In the genomic region with DNA sequence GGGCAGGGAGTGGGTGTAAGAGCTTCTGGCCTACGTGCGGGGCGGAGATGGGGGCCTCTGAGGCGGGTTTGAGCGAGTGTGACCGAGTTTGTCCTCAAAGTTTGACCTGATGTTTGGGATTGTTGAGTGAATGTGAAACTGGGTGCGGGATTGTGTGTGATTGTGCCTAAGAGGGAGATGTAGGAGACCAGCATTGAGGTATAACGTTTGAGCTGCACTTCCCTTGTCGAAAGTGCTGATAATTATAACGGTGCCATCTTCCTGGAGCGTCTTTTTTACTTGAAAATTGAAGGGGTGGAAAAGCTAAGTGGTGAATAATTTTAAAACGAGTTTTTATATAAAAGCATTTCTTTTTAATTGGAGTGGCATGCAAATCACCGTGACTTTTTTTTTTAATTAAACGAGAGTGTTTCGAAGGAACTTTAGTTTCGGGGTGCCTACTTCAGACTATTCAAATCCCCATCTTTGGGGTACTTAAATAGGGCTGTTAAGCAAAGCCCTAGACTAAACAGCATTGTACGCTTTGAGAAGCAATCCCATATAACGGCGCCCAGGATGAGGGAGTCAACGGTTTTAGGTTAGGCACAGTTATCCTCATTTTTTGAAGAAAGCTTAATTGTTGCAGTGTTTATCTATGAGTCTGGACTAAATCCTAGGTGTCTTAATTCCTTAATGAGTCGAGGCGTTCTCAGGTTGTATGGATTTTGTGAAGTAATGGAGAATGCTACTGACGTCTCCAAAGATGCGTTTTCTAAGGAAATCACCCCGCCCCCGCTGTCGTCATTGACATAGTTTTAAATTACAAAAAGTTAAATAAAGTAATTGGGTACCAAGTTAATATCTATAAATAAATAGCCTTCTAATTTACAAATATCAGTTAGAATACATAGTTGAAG, we compare ENCODE assay signal across 8 cellular contexts. TPM values are rescaled to one million over a fixed set of nuclear protein-coding genes. Genes with fewer than 3 reads are reported as not detected.
DNase-seq lines count a peak whose midpoint lies in the region; ATAC-seq, FAIRE-seq and TF ChIP-seq lines count a peak whose summit lies in the region.

No MANE protein-coding gene starts in this region.

- no peak for TF ChIP-seq EP300 in H1 (IDR thresholded peaks at IDR 0.05; ENCODE audit: borderline replicate concordance in 1 of 2, low read depth in 2 of 2, low read length in 2 of 2)

- no peak overlapping the region for H4K91ac ChIP-seq in H9 (ENCODE audit: insufficient read length, low read depth, low read length)
- peak overlapping the region; percentile 77 for H4K91ac ChIP-seq in H1 (replicated peaks; ENCODE audit: insufficient read length, low read length)

- TF ChIP-seq CTCF in H9 (conservative IDR thresholded peaks at IDR 0.05) = no peak
- TF ChIP-seq CTCF in H1 (IDR thresholded peaks at IDR 0.05; ENCODE audit: control extremely low read depth in 1 of 3, insufficient read depth in 1 of 3, low read depth in 1 of 3, low read length in 3 of 3) = no peak

- H3K9me3 Mint-ChIP-seq in CD8-positive, alpha-beta memory T cell = no peaks in the 10 kb centered on the region
- H3K9me3 Mint-ChIP-seq in H9 = no peaks in the 10 kb centered on the region
- H3K9me3 Mint-ChIP-seq in naive thymus-derived CD4-positive, alpha-beta T cell = peaks cover 0 to 12% (median 0%) of the 10 kb centered on the region in 11 donors

- no peaks in the 10 kb centered on the region for H4K20me1 ChIP-seq in H9 (ENCODE audit: control insufficient read depth, insufficient read depth, insufficient read length)
- H4K20me1 ChIP-seq in H1 (replicated peaks in 1 of 2; ENCODE audit: control insufficient read depth in 1 of 2, insufficient read depth in 2 of 2, low read length in 2 of 2) = peaks cover 0 to 2% of the 10 kb centered on the region in 2 experiments

- H4K8ac ChIP-seq in H9 (replicated peaks; ENCODE audit: insufficient read length, low read depth, low read length) = peak overlapping the region; percentile 100
- H4K8ac ChIP-seq in H1 (ENCODE audit: extremely low read depth, insufficient read depth, low read length) = peak overlapping the region; percentile 100; the same call in 1 of the 2 replicates

- H3K79me1 ChIP-seq in H9 (ENCODE audit: insufficient read depth, low read depth, low read length, poor library complexity, severe bottlenecking) (no peaks in the 10 kb centered on the region), H1 (ENCODE audit: low read depth, low read length) (peaks cover 8% of the 10 kb centered on the region)

- CTCF ChIA-PET in CD8-positive, alpha-beta memory T cell (lab: Charles Lee) = interaction anchor here (0.8 to 1.8 kb wide), 2 partner anchors 87 to 312 kb away, joined by 3 to 6 read pairs; a partner anchor contains a TSS
- CTCF ChIA-PET in H1 (lab: Charles Lee; ENCODE audit: partially characterized antibody) = interaction anchor here (0.7 to 2.0 kb wide), 3 partner anchors 18 to 334 kb away, joined by 3 to 8 read pairs (median 4); no protein-coding TSS in a partner anchor
- CTCF ChIA-PET in naive thymus-derived CD4-positive, alpha-beta T cell (lab: Charles Lee) = interaction anchor here (0.6 to 1.2 kb wide), 3 partner anchors 9 to 998 kb away, joined by 4 to 6 read pairs (median 6); no protein-coding TSS in a partner anchor

- H3K9me3 ChIP-seq in CD8-positive, alpha-beta memory T cell (ENCODE audit: low read length) = no peaks in the 10 kb centered on the region
- no peaks in the 10 kb centered on the region for H3K9me3 ChIP-seq in H9 (ENCODE audit: control insufficient read depth, low read depth, low read length)
- H3K9me3 ChIP-seq in H1 (ENCODE audit: insufficient read depth in 2 of 2, low read depth in 1 of 2, low read length in 1 of 2) = no peaks in the 10 kb centered on the region
- H3K9me3 ChIP-seq in naive thymus-derived CD4-positive, alpha-beta T cell (ENCODE audit: control insufficient read depth in 2 of 3, low read length in 3 of 3) = no peaks in the 10 kb centered on the region

- no peaks in the 10 kb centered on the region for H3K27me3 Mint-ChIP-seq in CD8-positive, alpha-beta memory T cell
- no peaks in the 10 kb centered on the region for H3K27me3 Mint-ChIP-seq in H9 (ENCODE audit: low read depth)
- no peaks in the 10 kb centered on the region for H3K27me3 Mint-ChIP-seq in naive thymus-derived CD4-positive, alpha-beta T cell

- no peak for TF ChIP-seq RAD21 in H1 (IDR thresholded peaks at IDR 0.05 in 1 of 2, conservative IDR thresholded peaks at IDR 0.05 in 1 of 2; ENCODE audit: low read depth in 2 of 2, low read length in 2 of 2)

- H4K5ac ChIP-seq in H9 (ENCODE audit: insufficient read length, low read depth, low read length) = peak overlapping the region; percentile 100
- peak overlapping the region; percentile 81 for H4K5ac ChIP-seq in H1 (ENCODE audit: insufficient read length, low read depth, low read length)

- H3K36me3 ChIP-seq in CD8-positive, alpha-beta memory T cell (ENCODE audit: insufficient read depth, low read length) = no peaks in the 10 kb centered on the region
- peaks cover 0 to 19% (median 1%) of the 10 kb centered on the region in 4 experiments; a peak in 3 of 8 replicates for H3K36me3 ChIP-seq in H1 (ENCODE audit: control insufficient read depth in 2 of 4, insufficient read depth in 4 of 4, low read length in 3 of 4)
- H3K36me3 ChIP-seq in naive thymus-derived CD4-positive, alpha-beta T cell (ENCODE audit: control insufficient read depth in 2 of 3, insufficient read depth in 3 of 3, low read length in 3 of 3) = peaks cover 0 to 15% (median 5%) of the 10 kb centered on the region in 3 experiments

- H2AFZ ChIP-seq in H9 (ENCODE audit: low read length) = no peak overlapping the region
- peak overlapping the region; percentile 10; the same call in 1 of the 2 replicates for H2AFZ ChIP-seq in H1 (ENCODE audit: low read length)

- peak overlapping the region; percentile 96 for H3K4me3 ChIP-seq in CD8-positive, alpha-beta memory T cell (ENCODE audit: low read length)
- H3K4me3 ChIP-seq in H1 (ENCODE audit: extremely low read depth in 1 of 4, insufficient read depth in 2 of 4, low read depth in 3 of 4, low read length in 4 of 4) = peak overlapping the region; percentile 85 to 92 (median 90)
- peak overlapping the region; percentile 97 for H3K4me3 ChIP-seq in naive thymus-derived CD4-positive, alpha-beta T cell (ENCODE audit: low read length)

- TF ChIP-seq POLR2A in H1 (IDR thresholded peaks at IDR 0.05; ENCODE audit: control extremely low read depth in 1 of 2, low read depth in 2 of 2, low read length in 2 of 2) (peak; percentile 4 to 66; a peak in 2 of 3 replicates), H54 (IDR thresholded peaks at IDR 0.05; ENCODE audit: low read depth, low read length) (no peak)

- DNase-seq in CD8-positive, alpha-beta memory T cell = no peak
- no peak for DNase-seq in H9
- DNase-seq in RKO (ENCODE audit: low spot score) = peak; percentile 43
- DNase-seq in H1 (ENCODE audit: low read depth in 1 of 2, low spot score in 2 of 2) = no peak
- no peak for DNase-seq in naive thymus-derived CD4-positive, alpha-beta T cell
- no peak for DNase-seq in H54 (ENCODE audit: insufficient read length, low spot score)
- DNase-seq in activated effector memory CD4-positive, alpha-beta T cell treated with Interleukin-2 at 50 U/mL for 16 hours = no peak

- peaks cover 22% of the 10 kb centered on the region for H3K4me1 ChIP-seq in CD8-positive, alpha-beta memory T cell (ENCODE audit: insufficient read depth, low read length)
- H3K4me1 ChIP-seq in H9 (ENCODE audit: insufficient read depth, low read length) (no peaks in the 10 kb centered on the region), H1 (replicated peaks in 1 of 4; ENCODE audit: control insufficient read depth in 3 of 4, insufficient read depth in 4 of 4, low read length in 3 of 4) (peaks cover 0 to 6% (median 2%) of the 10 kb centered on the region in 4 experiments; a peak in 5 of 7 replicates)
- peaks cover 14 to 23% of the 10 kb centered on the region in 2 donors for H3K4me1 ChIP-seq in naive thymus-derived CD4-positive, alpha-beta T cell (ENCODE audit: control insufficient read depth in 2 of 2, insufficient read depth in 2 of 2, low read length in 2 of 2)

- no peak overlapping the region for H2BK15ac ChIP-seq in H9 (ENCODE audit: low read depth, low read length)
- H2BK15ac ChIP-seq in H1 (ENCODE audit: low read length) = no peak overlapping the region

- H3K27ac Mint-ChIP-seq in CD8-positive, alpha-beta memory T cell = peak overlapping the region in 1 of 8 donors; percentile 86
- peak overlapping the region in 2 of 3 experiments; percentile 84 to 96; a peak in 5 of 7 replicates for H3K27ac Mint-ChIP-seq in H9
- H3K27ac Mint-ChIP-seq in naive thymus-derived CD4-positive, alpha-beta T cell = peak overlapping the region in 2 of 9 donors; percentile 38 to 41

- H3K4me1 Mint-ChIP-seq in CD8-positive, alpha-beta memory T cell = peaks cover 26 to 40% (median 34%) of the 10 kb centered on the region in 3 donors
- peaks cover 17 to 24% of the 10 kb centered on the region in 2 experiments for H3K4me1 Mint-ChIP-seq in H9
- H3K4me1 Mint-ChIP-seq in naive thymus-derived CD4-positive, alpha-beta T cell = peaks cover 15 to 32% (median 30%) of the 10 kb centered on the region in 7 donors

- H2AK5ac ChIP-seq in H9 (ENCODE audit: insufficient read length, low read length) (peak overlapping the region; percentile 28), H1 (ENCODE audit: low read depth, low read length) (peak overlapping the region; percentile 95; the same call in 1 of the 2 replicates)

- H2BK120ac ChIP-seq in H9 (ENCODE audit: low read depth, low read length, poor library complexity, severe bottlenecking) = peak overlapping the region; percentile 40
- peak overlapping the region; percentile 5 for H2BK120ac ChIP-seq in H1 (replicated peaks; ENCODE audit: low read depth, low read length)

- peak overlapping the region; percentile 88 for H3T11ph ChIP-seq in H9 (ENCODE audit: low read length)

- POLR2A ChIA-PET in CD8-positive, alpha-beta memory T cell (lab: Charles Lee) = interaction anchor here (0.5 to 2.3 kb wide), 7 partner anchors 76 to 982 kb away, joined by 4 to 21 read pairs (median 8); a partner anchor contains a TSS
- POLR2A ChIA-PET in H1 (lab: Charles Lee; ENCODE audit: partially characterized antibody) = interaction anchor here (0.7 to 4.6 kb wide), 23 partner anchors 9 to 358 kb away, joined by 3 to 23 read pairs (median 8); a partner anchor contains a TSS
- POLR2A ChIA-PET in naive thymus-derived CD4-positive, alpha-beta T cell (lab: Charles Lee) = interaction anchor here (0.5 to 1.9 kb wide), 22 partner anchors 9 to 1887 kb away, joined by 3 to 13 read pairs (median 5); a partner anchor contains a TSS

- peak overlapping the region; percentile 97 for H2BK5ac ChIP-seq in H9 (ENCODE audit: insufficient read length, low read length)
- peak overlapping the region; percentile 96 for H2BK5ac ChIP-seq in H1 (ENCODE audit: low read depth, low read length)

- H3K23ac ChIP-seq in H9 (ENCODE audit: insufficient read length, low read depth, low read length) (peak overlapping the region; percentile 99), H1 (ENCODE audit: insufficient read length) (no peak overlapping the region)

- ATAC-seq in naive thymus-derived CD4-positive, alpha-beta T cell = no peak
- no peak for ATAC-seq in HG02571 (IDR thresholded peaks at IDR 0.05; ENCODE audit: unreplicated experiment)

- H3K14ac ChIP-seq in H9 (ENCODE audit: insufficient read depth, low read length) (peak overlapping the region; percentile 100), H1 (ENCODE audit: insufficient read length) (no peak overlapping the region)

- intact Hi-C loops in naive thymus-derived CD4-positive, alpha-beta T cell (cut with micrococcal nuclease) = loop anchor here (1.0 to 10.0 kb wide), 10 partner anchors 274 to 1439 kb away; a partner anchor contains a TSS

- peak overlapping the region; percentile 99 for H3K18ac ChIP-seq in H9 (ENCODE audit: insufficient read length, low read depth, low read length)
- H3K18ac ChIP-seq in H1 (ENCODE audit: extremely low read depth, low read length) = peak overlapping the region; percentile 79

- H3K4me3 Mint-ChIP-seq in CD8-positive, alpha-beta memory T cell = no peak overlapping the region
- H3K4me3 Mint-ChIP-seq in H9 = no peak overlapping the region
- no peak overlapping the region for H3K4me3 Mint-ChIP-seq in naive thymus-derived CD4-positive, alpha-beta T cell

- H3K9ac ChIP-seq in H9 (ENCODE audit: extremely low read depth, insufficient read length, low read length) (peak overlapping the region; percentile 100), H1 (replicated peaks in 1 of 4; ENCODE audit: extremely low read depth in 1 of 4, low read depth in 3 of 4, low read length in 3 of 4) (peak overlapping the region; percentile 97 to 100 (median 99))

- peak overlapping the region; percentile 76 for H3K4me2 ChIP-seq in H9 (ENCODE audit: insufficient read depth, insufficient read length, low read length)
- peak overlapping the region; percentile 99 to 100 for H3K4me2 ChIP-seq in H1 (ENCODE audit: insufficient read depth in 1 of 2, low read depth in 2 of 2, low read length in 2 of 2)

- no peak overlapping the region for H2BK12ac ChIP-seq in H9 (ENCODE audit: insufficient read length, low read depth, low read length)
- peak overlapping the region; percentile 51; the same call in 1 of the 2 replicates for H2BK12ac ChIP-seq in H1 (ENCODE audit: low read depth, low read length)

- H3K27me3 ChIP-seq in CD8-positive, alpha-beta memory T cell (ENCODE audit: insufficient read depth, low read length, poor library complexity, severe bottlenecking) = no peaks in the 10 kb centered on the region
- no peaks in the 10 kb centered on the region for H3K27me3 ChIP-seq in H9 (ENCODE audit: insufficient read depth, low read length)
- H3K27me3 ChIP-seq in H1 (replicated peaks in 1 of 4; ENCODE audit: control insufficient read depth in 3 of 4, extremely low read depth in 1 of 4, insufficient read depth in 3 of 4, low read length in 3 of 4) = no peaks in the 10 kb centered on the region
- H3K27me3 ChIP-seq in naive thymus-derived CD4-positive, alpha-beta T cell (ENCODE audit: control insufficient read depth in 2 of 2, insufficient read depth in 2 of 2, low read length in 2 of 2) = no peaks in the 10 kb centered on the region

- no peak for FAIRE-seq in H1 (lab: Jason Lieb, UNC)
- FAIRE-seq in H54 (lab: Jason Lieb, UNC) = no peak

- peaks cover 30% of the 10 kb centered on the region; the same call in 1 of the 2 replicates for H3K79me2 ChIP-seq in H9 (ENCODE audit: insufficient read depth, low read length)
- H3K79me2 ChIP-seq in H1 (ENCODE audit: control insufficient read depth in 1 of 2, insufficient read depth in 2 of 2, low read length in 2 of 2) = peaks cover 25 to 61% of the 10 kb centered on the region in 2 experiments

- peak overlapping the region; percentile 95 for H3K27ac ChIP-seq in CD8-positive, alpha-beta memory T cell (ENCODE audit: low read depth, low read length)
- H3K27ac ChIP-seq in H9 (ENCODE audit: insufficient read length, low read depth, low read length) = peak overlapping the region; percentile 92
- H3K27ac ChIP-seq in H1 (ENCODE audit: low read depth, low read length) = peak overlapping the region; percentile 97
- H3K27ac ChIP-seq in naive thymus-derived CD4-positive, alpha-beta T cell (ENCODE audit: low read depth, low read length) = peak overlapping the region; percentile 94

- H3K4ac ChIP-seq in H9 (ENCODE audit: low read depth, low read length) = peak overlapping the region; percentile 44; the same call in 1 of the 2 replicates
- peak overlapping the region; percentile 79 for H3K4ac ChIP-seq in H1 (replicated peaks; ENCODE audit: insufficient read length, low read depth, low read length)

- no CpG with 5 or more reads among the region's 27 CpGs for WGBS in H9 (ENCODE audit: extremely low coverage, insufficient read length, low lambda C conversion rate)
- WGBS in H1 (ENCODE audit: extremely low coverage in 1 of 2, insufficient coverage in 1 of 2, insufficient read length in 1 of 2, insufficient replicate concordance in 2 of 2, low coverage in 1 of 2, low lambda C conversion rate in 2 of 2, missing lambda C conversion rate in 1 of 2), 2 experiments = 1% methylated on average over 27 of the region's 27 CpGs; no CpG with 5 or more reads in 1 of the 2 experiments

- H3K56ac ChIP-seq in H9 (ENCODE audit: insufficient read length, low read depth, low read length) (peak overlapping the region; percentile 99), H1 (replicated peaks; ENCODE audit: insufficient read length, low read depth, low read length) (peak overlapping the region; percentile 90)

- H3K23me2 ChIP-seq in H9 (ENCODE audit: insufficient read length, low read depth, low read length, poor library complexity, severe bottlenecking) = peaks cover 4% of the 10 kb centered on the region
- H3K23me2 ChIP-seq in H1 (ENCODE audit: low read depth, low read length) = peaks cover 7% of the 10 kb centered on the region

- H3K36me3 Mint-ChIP-seq in CD8-positive, alpha-beta memory T cell = peaks cover 3 to 15% (median 8%) of the 10 kb centered on the region in 3 donors
- peaks cover 14 to 25% (median 17%) of the 10 kb centered on the region in 3 experiments for H3K36me3 Mint-ChIP-seq in H9 (ENCODE audit: insufficient read depth in 1 of 3, low read depth in 3 of 3)
- peaks cover 10 to 27% (median 16%) of the 10 kb centered on the region in 5 donors for H3K36me3 Mint-ChIP-seq in naive thymus-derived CD4-positive, alpha-beta T cell

- H2BK20ac ChIP-seq in H9 (ENCODE audit: low read depth, low read length, poor library complexity, severe bottlenecking) (no peak overlapping the region), H1 (ENCODE audit: low read length) (no peak overlapping the region)

RNA-seq across cellular contexts. Expression of a gene that starts 0.6 kb away (rescaled TPM):
- total RNA-seq in CD8-positive, alpha-beta memory T cell = 100 to 1,000 TPM; 122 to 129 TPM
- polyA plus RNA-seq in CD8-positive, alpha-beta memory T cell = 80.6 TPM
- total RNA-seq in H9 (2021) = 166 and 167 TPM in 2 replicates
- total RNA-seq in H1 (2021; fragmentation: NEBNext Ultra II Directional; extraction: Animal tissue kit (Norgen Biotek cat#: 25700)) = 154 and 161 TPM in 2 replicates
- polyA plus RNA-seq in H1 (2011; rRNA removed) = 18.8 and 27.0 TPM in 2 replicates
- 67.9 TPM for polyA plus RNA-seq in H1 (2011; cell fraction: cytosol; rRNA removed)
- 29.6 TPM for polyA plus RNA-seq in H1 (2011; cell fraction: nucleus; rRNA removed)
- 74.1 to 160 TPM (median 94.5 TPM) in 4 replicates for polyA plus RNA-seq in H1 (2012, experiment 1 of 2)
- 6.1 TPM for polyA plus RNA-seq in H1 (2012, experiment 2 of 2)
- polyA plus RNA-seq in H1 (2013, experiment 1 of 2) = 106 TPM
- polyA plus RNA-seq in H1 (2013, experiment 2 of 2) = 101 TPM
- polyA minus RNA-seq in H1 (2011; rRNA and poly(A)+ RNA removed) = 68.0 and 109 TPM in 2 replicates
- 59.6 TPM for polyA minus RNA-seq in H1 (2011; cell fraction: cytosol; rRNA and poly(A)+ RNA removed)
- 159 TPM for polyA minus RNA-seq in H1 (2011; cell fraction: nucleus; rRNA and poly(A)+ RNA removed)
- total RNA-seq in naive thymus-derived CD4-positive, alpha-beta T cell = 10 to 100 TPM; 27.7 to 77.4 (median 57.7) TPM
- polyA plus RNA-seq in naive thymus-derived CD4-positive, alpha-beta T cell = 100 to 1,000 TPM in 1 of 2 donors, 10 to 100 TPM in 1; 67.6 to 111 TPM

RNA-seq across cellular contexts. Expression of a gene that starts 1.1 kb away (rescaled TPM):
- total RNA-seq in CD8-positive, alpha-beta memory T cell = 1 to 10 TPM; 2.1 to 2.5 TPM
- 6.4 TPM for polyA plus RNA-seq in CD8-positive, alpha-beta memory T cell
- total RNA-seq in H9 (2021) = 4.8 and 5.3 TPM in 2 replicates
- total RNA-seq in H1 (2021; fragmentation: NEBNext Ultra II Directional; extraction: Animal tissue kit (Norgen Biotek cat#: 25700)) = 2.7 and 3.1 TPM in 2 replicates
- polyA plus RNA-seq in H1 (2011; rRNA removed) = 0.42 and 0.89 TPM in 2 replicates
- 1.3 TPM for polyA plus RNA-seq in H1 (2011; cell fraction: cytosol; rRNA removed)
- 0.76 TPM for polyA plus RNA-seq in H1 (2011; cell fraction: nucleus; rRNA removed)
- 1.8 to 2.5 TPM (median 2.2 TPM) in 4 replicates for polyA plus RNA-seq in H1 (2012, experiment 1 of 2)
- polyA plus RNA-seq in H1 (2012, experiment 2 of 2) = 0.41 TPM
- polyA plus RNA-seq in H1 (2013, experiment 1 of 2) = 1.4 TPM
- 1.6 TPM for polyA plus RNA-seq in H1 (2013, experiment 2 of 2)
- 2.3 and 3.0 TPM in 2 replicates for polyA minus RNA-seq in H1 (2011; rRNA and poly(A)+ RNA removed)
- 2.3 TPM for polyA minus RNA-seq in H1 (2011; cell fraction: cytosol; rRNA and poly(A)+ RNA removed)
- polyA minus RNA-seq in H1 (2011; cell fraction: nucleus; rRNA and poly(A)+ RNA removed) = 2.4 TPM
- 10 to 100 TPM in 2 of 5 experiments, 1 to 10 TPM in 3; 2.7 to 11.6 (median 7.8) TPM for total RNA-seq in naive thymus-derived CD4-positive, alpha-beta T cell
- polyA plus RNA-seq in naive thymus-derived CD4-positive, alpha-beta T cell = 1 to 10 TPM; 3.6 to 9.4 TPM
